ENCODE assay signal across 26 cellular contexts in genomic region chr11:73958521-73959141, GRCh38. TPM values are rescaled to one million over a fixed set of nuclear protein-coding genes. Genes with fewer than 3 reads are reported as not detected.
"Had no signal": no experiment of that assay in that cellular context is flagged by ENCODE, and none has a peak within 500 bp of the region (broad histone marks: within the 10 kb centered on the region; RNA-seq: fewer than 3 reads in every experiment).

No MANE protein-coding gene starts in this region.

- H3K9me3 Mint-ChIP-seq: activated CD4-positive, alpha-beta memory T cell treated with anti-CD3 and anti-CD28 coated beads for 36 hours; activated naive CD8-positive, alpha-beta T cell treated with anti-CD3 and anti-CD28 coated beads, Interleukin-2, amount 10 ng/mL, durations not matched to agents 7 days and 5 days; activated T-helper 17 cell treated with anti-CD3 and anti-CD28 coated beads, Interleukin-2, amount 50 U/mL, for 72 hours; effector memory CD8-positive, alpha-beta T cell; naive B cell; stimulated activated effector memory CD8-positive, alpha-beta T cell treated with anti-CD3 and anti-CD28 coated beads, Interleukin-12 subunit alpha, Interleukin-12 subunit beta, amount 100 ng/mL, for 72 hours had no signal

- H3K4me3 ChIP-seq: body of pancreas, sigmoid colon, stomach, upper lobe of right lung had no signal

- H3K27ac ChIP-seq: body of pancreas, epithelial cell of prostate, foreskin keratinocyte, parathyroid adenoma, sigmoid colon, stomach, upper lobe of right lung had no signal

- H3K9ac ChIP-seq: parathyroid adenoma had no signal

- FAIRE-seq: keratinocyte, TTC549 had no signal

- ATAC-seq: activated CD4-positive, alpha-beta T cell treated with anti-CD3 and anti-CD28 coated beads for 36 hours; activated T-helper 17 cell treated with anti-CD3 and anti-CD28 coated beads, Interleukin-2, amount 50 U/mL, for 72 hours; body of pancreas; effector memory CD8-positive, alpha-beta T cell; foreskin keratinocyte; left lobe of liver had no signal

- H3K9me3 ChIP-seq: body of pancreas, sigmoid colon, stomach, upper lobe of right lung had no signal

- H3K27ac Mint-ChIP-seq: activated CD4-positive, alpha-beta memory T cell treated with anti-CD3 and anti-CD28 coated beads for 36 hours; activated CD4-positive, alpha-beta T cell treated with anti-CD3 and anti-CD28 coated beads for 36 hours; activated naive CD8-positive, alpha-beta T cell treated with anti-CD3 and anti-CD28 coated beads, Interleukin-2, amount 10 ng/mL, durations not matched to agents 7 days and 5 days; activated T-helper 17 cell treated with anti-CD3 and anti-CD28 coated beads, Interleukin-2, amount 50 U/mL, for 72 hours; effector memory CD8-positive, alpha-beta T cell; stimulated activated effector memory CD8-positive, alpha-beta T cell treated with anti-CD3 and anti-CD28 coated beads, Interleukin-12 subunit alpha, Interleukin-12 subunit beta, amount 100 ng/mL, for 72 hours had no signal

- H3K4me3 Mint-ChIP-seq: activated CD4-positive, alpha-beta memory T cell treated with anti-CD3 and anti-CD28 coated beads for 36 hours; activated CD4-positive, alpha-beta T cell treated with anti-CD3 and anti-CD28 coated beads for 36 hours; activated naive CD8-positive, alpha-beta T cell treated with anti-CD3 and anti-CD28 coated beads, Interleukin-2, amount 10 ng/mL, durations not matched to agents 7 days and 5 days; activated T-helper 17 cell treated with anti-CD3 and anti-CD28 coated beads, Interleukin-2, amount 50 U/mL, for 72 hours; effector memory CD8-positive, alpha-beta T cell; stimulated activated effector memory CD8-positive, alpha-beta T cell treated with anti-CD3 and anti-CD28 coated beads, Interleukin-12 subunit alpha, Interleukin-12 subunit beta, amount 100 ng/mL, for 72 hours had no signal

- H3K4me1 Mint-ChIP-seq: activated naive CD8-positive, alpha-beta T cell treated with anti-CD3 and anti-CD28 coated beads, Interleukin-2, amount 10 ng/mL, durations not matched to agents 7 days and 5 days; stimulated activated effector memory CD8-positive, alpha-beta T cell treated with anti-CD3 and anti-CD28 coated beads, Interleukin-12 subunit alpha, Interleukin-12 subunit beta, amount 100 ng/mL, for 72 hours had no signal

- DNase-seq: activated CD4-positive, alpha-beta memory T cell treated with anti-CD3 and anti-CD28 coated beads for 36 hours; activated CD4-positive, alpha-beta T cell treated with anti-CD3 and anti-CD28 coated beads for 36 hours; activated naive CD4-positive, alpha-beta T cell; activated naive CD8-positive, alpha-beta T cell treated with anti-CD3 and anti-CD28 coated beads, Interleukin-2, amount 10 ng/mL, durations not matched to agents 7 days and 5 days; activated T-cell treated with anti-CD3 and anti-CD28 coated beads for 4 hours; body of pancreas; effector memory CD8-positive, alpha-beta T cell; foreskin keratinocyte; hippocampal formation; mammary epithelial cell; naive B cell; stimulated activated CD4-positive, alpha-beta T cell treated with anti-CD3 and anti-CD28 coated beads, Interleukin-4, amount 100 ng/mL, for 24 hours; stomach; T-helper 2 cell; upper lobe of right lung had no signal

- H3K36me3 Mint-ChIP-seq: activated CD4-positive, alpha-beta memory T cell treated with anti-CD3 and anti-CD28 coated beads for 36 hours; activated naive CD8-positive, alpha-beta T cell treated with anti-CD3 and anti-CD28 coated beads, Interleukin-2, amount 10 ng/mL, durations not matched to agents 7 days and 5 days; naive B cell; stimulated activated effector memory CD8-positive, alpha-beta T cell treated with anti-CD3 and anti-CD28 coated beads, Interleukin-12 subunit alpha, Interleukin-12 subunit beta, amount 100 ng/mL, for 72 hours had no signal

- H3K36me3 ChIP-seq: sigmoid colon, stomach, upper lobe of right lung had no signal

- H3K4me1 ChIP-seq: foreskin keratinocyte, parathyroid adenoma, sigmoid colon, upper lobe of right lung had no signal

RNA-seq across cellular contexts. Expression of gene DNAJB13, which starts 7.8 kb away (rescaled TPM):
- total RNA-seq: cardiac septum, dermis microvascular lymphatic vessel endothelial cell, left lobe of liver, mammary epithelial cell, mononuclear cell, stomach, upper lobe of right lung had no signal
- polyA plus RNA-seq: foreskin keratinocyte, mammary epithelial cell, sigmoid colon had no signal
